Comparison of ENCODE assay signal across 9 cellular contexts in genomic region chr12:40692617-40693502, GRCh38. TPM values are rescaled to one million over a fixed set of nuclear protein-coding genes. Genes with fewer than 3 reads are reported as not detected.
DNase-seq lines count a peak whose midpoint lies in the region; ATAC-seq and TF ChIP-seq lines count a peak whose summit lies in the region.
"Had no signal": no experiment of that assay in that cellular context is flagged by ENCODE, and none has a peak within 500 bp of the region (broad histone marks: within the 10 kb centered on the region; RNA-seq: fewer than 3 reads in every experiment).

No MANE protein-coding gene starts in this region.

- 2% methylated on average over 33 of the region's 56 CpGs for whole genome bisulfite sequencing in esophagus muscularis mucosa

- no peaks in the 10 kb centered on the region for H3K9me3 ChIP-seq in esophagus muscularis mucosa

- H3K4me3 ChIP-seq in esophagus muscularis mucosa = peak overlapping the region; percentile 75 to 92 (median 82)
- H3K4me3 ChIP-seq: GM12878 had no signal

- peaks cover 11 to 18% (median 17%) of the 10 kb centered on the region in 4 donors for H3K4me1 ChIP-seq in esophagus muscularis mucosa

- no peak for TF ChIP-seq POLR2A in esophagus muscularis mucosa (IDR thresholded peaks at IDR 0.05; ENCODE audit: low read depth)

- peak overlapping the region; percentile 75 to 82 (median 78) for H3K27ac ChIP-seq in esophagus muscularis mucosa (replicated peaks in 1 of 4)

- DNase-seq in DMS153 (lab: John Stamatoyannopoulos, UW) = peak; percentile 3
- peak; percentile 34 to 42 for DNase-seq in NCI-H187 (lab: John Stamatoyannopoulos, UW)
- DNase-seq in esophagus muscularis mucosa (ENCODE audit: extremely low spot score) = no peak
- DNase-seq in osteocyte (ENCODE audit: extremely low spot score, unreplicated experiment) = no peak
- no peak for DNase-seq in stimulated activated CD4-positive, alpha-beta T cell treated with anti-CD3 and anti-CD28 coated beads, Interleukin-4, amount 100 ng/mL, for 1 hour
- no peak for DNase-seq in stimulated activated CD4-positive, alpha-beta T cell treated with anti-CD3 and anti-CD28 coated beads, Interleukin-2, amount 100 ng/mL, for 24 hours
- no peak for DNase-seq in GDM1 (lab: John Stamatoyannopoulos, UW)

- H3K9me3 Mint-ChIP-seq in osteocyte (ENCODE audit: unreplicated experiment) = no peaks in the 10 kb centered on the region

- H3K27me3 ChIP-seq in esophagus muscularis mucosa = peaks cover 0 to 7% (median 0%) of the 10 kb centered on the region in 4 donors

- H3K36me3 ChIP-seq in esophagus muscularis mucosa = no peaks in the 10 kb centered on the region

- H3K4me3 Mint-ChIP-seq in osteocyte (ENCODE audit: unreplicated experiment) = peak overlapping the region; percentile 59

- TF ChIP-seq EP300 in esophagus muscularis mucosa (IDR thresholded peaks at IDR 0.05) = no peak

- TF ChIP-seq CTCF in esophagus muscularis mucosa (IDR thresholded peaks at IDR 0.05) = no peak
- TF ChIP-seq CTCF in osteocyte (IDR thresholded peaks at IDR 0.05) = no peak

- H3K27me3 Mint-ChIP-seq in osteocyte (ENCODE audit: unreplicated experiment) = peaks cover 39% of the 10 kb centered on the region

- ATAC-seq in HG03039 (IDR thresholded peaks at IDR 0.05; ENCODE audit: unreplicated experiment) = no peak

- H3K36me3 Mint-ChIP-seq in osteocyte (ENCODE audit: unreplicated experiment) = no peaks in the 10 kb centered on the region

- no peak overlapping the region for H3K27ac Mint-ChIP-seq in osteocyte (ENCODE audit: unreplicated experiment)

- H3K4me1 Mint-ChIP-seq in osteocyte (ENCODE audit: unreplicated experiment) = peaks cover 7% of the 10 kb centered on the region

- intact Hi-C loops in esophagus muscularis mucosa (cut with DNase I) = loop anchor here (5.0 kb wide), 1 partner anchor 229 kb away; no protein-coding TSS in a partner anchor

RNA-seq across cellular contexts. Expression of gene CNTN1, which starts 0.6 kb away (rescaled TPM):
- 10 to 100 TPM; 44.2 to 65.6 (median 57.6) TPM for total RNA-seq in esophagus muscularis mucosa
- 1.6 and 1.8 TPM in 2 replicates for total RNA-seq in osteocyte

Comparison
In these comparisons a context has a peak if more than half of its experiments do, and no peak if none do; other contexts are left out.
1. DNase-seq: peak in DMS153 (single experiment) and NCI-H187 (2 of 2); none in esophagus muscularis mucosa (single experiment), osteocyte (single experiment), stimulated activated CD4-positive, alpha-beta T cell treated with anti-CD3 and anti-CD28 coated beads, Interleukin-4, amount 100 ng/mL, for 1 hour (single experiment), stimulated activated CD4-positive, alpha-beta T cell treated with anti-CD3 and anti-CD28 coated beads, Interleukin-2, amount 100 ng/mL, for 24 hours (0 of 2) and GDM1 (single experiment).
2. RNA of gene CNTN1, which starts 0.6 kb away (total RNA-seq): 44.2 to 65.6 TPM in esophagus muscularis mucosa; 1.6 to 1.8 TPM in osteocyte; every median in the first group is over 10 times any median in the second.